ENCODE assay signal across 2 cellular contexts in the genomic region with DNA sequence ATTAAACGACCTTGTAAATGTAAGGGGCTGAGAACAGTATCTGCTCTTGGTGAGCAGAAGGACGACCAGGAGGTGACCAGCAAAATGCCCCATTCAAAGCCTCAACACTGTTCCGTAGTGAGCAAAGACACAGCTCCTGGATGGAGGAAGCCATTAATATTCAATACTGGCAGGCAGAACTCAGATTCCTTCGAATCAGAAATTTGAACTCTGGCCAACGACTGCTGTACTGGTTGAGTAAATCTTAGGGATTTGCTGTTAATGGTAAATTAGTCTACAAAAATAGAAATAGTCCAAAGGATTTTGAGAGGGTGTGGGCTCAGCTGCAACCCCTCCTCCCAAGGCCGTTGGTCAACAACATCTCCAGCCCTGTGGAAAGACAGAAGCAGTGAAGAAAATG.
TF ChIP-seq lines count a peak whose summit lies in the region.

No MANE protein-coding gene starts in this region.

TF ChIP-seq in SK-N-SH treated with all-trans-retinoic acid at 6 μM for 48 hours, 23 proteins besides CTCF, POLR2A, EP300 and RAD21:
- TF ChIP-seq, protein P1, sequence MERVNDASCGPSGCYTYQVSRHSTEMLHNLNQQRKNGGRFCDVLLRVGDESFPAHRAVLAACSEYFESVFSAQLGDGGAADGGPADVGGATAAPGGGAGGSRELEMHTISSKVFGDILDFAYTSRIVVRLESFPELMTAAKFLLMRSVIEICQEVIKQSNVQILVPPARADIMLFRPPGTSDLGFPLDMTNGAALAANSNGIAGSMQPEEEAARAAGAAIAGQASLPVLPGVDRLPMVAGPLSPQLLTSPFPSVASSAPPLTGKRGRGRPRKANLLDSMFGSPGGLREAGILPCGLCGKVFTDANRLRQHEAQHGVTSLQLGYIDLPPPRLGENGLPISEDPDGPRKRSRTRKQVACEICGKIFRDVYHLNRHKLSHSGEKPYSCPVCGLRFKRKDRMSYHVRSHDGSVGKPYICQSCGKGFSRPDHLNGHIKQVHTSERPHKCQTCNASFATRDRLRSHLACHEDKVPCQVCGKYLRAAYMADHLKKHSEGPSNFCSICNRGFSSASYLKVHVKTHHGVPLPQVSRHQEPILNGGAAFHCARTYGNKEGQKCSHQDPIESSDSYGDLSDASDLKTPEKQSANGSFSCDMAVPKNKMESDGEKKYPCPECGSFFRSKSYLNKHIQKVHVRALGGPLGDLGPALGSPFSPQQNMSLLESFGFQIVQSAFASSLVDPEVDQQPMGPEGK (CRISPR knock-in tag; IDR thresholded peaks at IDR 0.05; ENCODE audit: borderline replicate concordance), result no peak
- TF ChIP-seq BACH2 (CRISPR knock-in tag; IDR thresholded peaks at IDR 0.05; ENCODE audit: borderline replicate concordance) (no peak), ZNF8 (CRISPR knock-in tag; IDR thresholded peaks at IDR 0.05) (no peak), ZFP3 (CRISPR knock-in tag; IDR thresholded peaks at IDR 0.05) (no peak), ZC3H10 (CRISPR knock-in tag; IDR thresholded peaks at IDR 0.05) (no peak), RARB (CRISPR knock-in tag; IDR thresholded peaks at IDR 0.05) (no peak), TOX (CRISPR knock-in tag; IDR thresholded peaks at IDR 0.05; ENCODE audit: borderline replicate concordance) (no peak), ESRRG (CRISPR knock-in tag; IDR thresholded peaks at IDR 0.05) (no peak)
- TF ChIP-seq, protein P2, sequence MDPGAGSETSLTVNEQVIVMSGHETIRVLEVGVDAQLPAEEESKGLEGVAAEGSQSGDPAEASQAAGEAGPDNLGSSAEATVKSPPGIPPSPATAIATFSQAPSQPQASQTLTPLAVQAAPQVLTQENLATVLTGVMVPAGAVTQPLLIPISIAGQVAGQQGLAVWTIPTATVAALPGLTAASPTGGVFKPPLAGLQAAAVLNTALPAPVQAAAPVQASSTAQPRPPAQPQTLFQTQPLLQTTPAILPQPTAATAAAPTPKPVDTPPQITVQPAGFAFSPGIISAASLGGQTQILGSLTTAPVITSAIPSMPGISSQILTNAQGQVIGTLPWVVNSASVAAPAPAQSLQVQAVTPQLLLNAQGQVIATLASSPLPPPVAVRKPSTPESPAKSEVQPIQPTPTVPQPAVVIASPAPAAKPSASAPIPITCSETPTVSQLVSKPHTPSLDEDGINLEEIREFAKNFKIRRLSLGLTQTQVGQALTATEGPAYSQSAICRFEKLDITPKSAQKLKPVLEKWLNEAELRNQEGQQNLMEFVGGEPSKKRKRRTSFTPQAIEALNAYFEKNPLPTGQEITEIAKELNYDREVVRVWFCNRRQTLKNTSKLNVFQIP (CRISPR knock-in tag; IDR thresholded peaks at IDR 0.05; ENCODE audit: borderline replicate concordance, low read depth), result no peak
- TF ChIP-seq, protein P3, sequence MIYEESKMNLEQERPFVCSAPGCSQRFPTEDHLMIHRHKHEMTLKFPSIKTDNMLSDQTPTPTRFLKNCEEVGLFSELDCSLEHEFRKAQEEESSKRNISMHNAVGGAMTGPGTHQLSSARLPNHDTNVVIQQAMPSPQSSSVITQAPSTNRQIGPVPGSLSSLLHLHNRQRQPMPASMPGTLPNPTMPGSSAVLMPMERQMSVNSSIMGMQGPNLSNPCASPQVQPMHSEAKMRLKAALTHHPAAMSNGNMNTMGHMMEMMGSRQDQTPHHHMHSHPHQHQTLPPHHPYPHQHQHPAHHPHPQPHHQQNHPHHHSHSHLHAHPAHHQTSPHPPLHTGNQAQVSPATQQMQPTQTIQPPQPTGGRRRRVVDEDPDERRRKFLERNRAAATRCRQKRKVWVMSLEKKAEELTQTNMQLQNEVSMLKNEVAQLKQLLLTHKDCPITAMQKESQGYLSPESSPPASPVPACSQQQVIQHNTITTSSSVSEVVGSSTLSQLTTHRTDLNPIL (CRISPR knock-in tag; IDR thresholded peaks at IDR 0.05; ENCODE audit: low read depth), result no peak

TF ChIP-seq in SK-N-SH, 30 proteins besides CTCF, POLR2A, EP300 and RAD21 (continued from another document):
- TF ChIP-seq REST (IDR thresholded peaks at IDR 0.05; ENCODE audit: low read depth, low read length) (no peak), FOSL2 (IDR thresholded peaks at IDR 0.05; ENCODE audit: borderline replicate concordance, low read depth) (no peak), CHD2 (IDR thresholded peaks at IDR 0.05; ENCODE audit: low read length, partially characterized antibody) (no peak), RCOR1 (IDR thresholded peaks at IDR 0.05; ENCODE audit: low read length) (no peak), SIN3A (IDR thresholded peaks at IDR 0.05; ENCODE audit: borderline replicate concordance, low read depth, low read length) (no peak), EZH2phosphoT487 (IDR thresholded peaks at IDR 0.05; ENCODE audit: borderline replicate concordance, low read depth) (no peak), TCF12 (IDR thresholded peaks at IDR 0.05) (no peak), SMC3 (IDR thresholded peaks at IDR 0.05; ENCODE audit: low read depth, low read length) (no peak), FOXJ3 (CRISPR knock-in tag; IDR thresholded peaks at IDR 0.05) (no peak), TAF1 (IDR thresholded peaks at IDR 0.05; ENCODE audit: borderline replicate concordance, low read depth, low read length) (no peak), FOXM1 (IDR thresholded peaks at IDR 0.05; ENCODE audit: low read depth) (no peak), JUND (IDR thresholded peaks at IDR 0.05) (no peak), YY1 (IDR thresholded peaks at IDR 0.05; ENCODE audit: low read depth) (no peak), USF1 (IDR thresholded peaks at IDR 0.05; ENCODE audit: borderline replicate concordance, low read depth) (no peak), GATA2 (CRISPR knock-in tag; IDR thresholded peaks at IDR 0.05) (no peak)
- TF ChIP-seq, protein P4, sequence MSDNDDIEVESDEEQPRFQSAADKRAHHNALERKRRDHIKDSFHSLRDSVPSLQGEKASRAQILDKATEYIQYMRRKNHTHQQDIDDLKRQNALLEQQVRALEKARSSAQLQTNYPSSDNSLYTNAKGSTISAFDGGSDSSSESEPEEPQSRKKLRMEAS (IDR thresholded peaks at IDR 0.05; ENCODE audit: low read depth), result no peak
